Comparison of ENCODE assay signal across 21 cellular contexts in the genomic region with DNA sequence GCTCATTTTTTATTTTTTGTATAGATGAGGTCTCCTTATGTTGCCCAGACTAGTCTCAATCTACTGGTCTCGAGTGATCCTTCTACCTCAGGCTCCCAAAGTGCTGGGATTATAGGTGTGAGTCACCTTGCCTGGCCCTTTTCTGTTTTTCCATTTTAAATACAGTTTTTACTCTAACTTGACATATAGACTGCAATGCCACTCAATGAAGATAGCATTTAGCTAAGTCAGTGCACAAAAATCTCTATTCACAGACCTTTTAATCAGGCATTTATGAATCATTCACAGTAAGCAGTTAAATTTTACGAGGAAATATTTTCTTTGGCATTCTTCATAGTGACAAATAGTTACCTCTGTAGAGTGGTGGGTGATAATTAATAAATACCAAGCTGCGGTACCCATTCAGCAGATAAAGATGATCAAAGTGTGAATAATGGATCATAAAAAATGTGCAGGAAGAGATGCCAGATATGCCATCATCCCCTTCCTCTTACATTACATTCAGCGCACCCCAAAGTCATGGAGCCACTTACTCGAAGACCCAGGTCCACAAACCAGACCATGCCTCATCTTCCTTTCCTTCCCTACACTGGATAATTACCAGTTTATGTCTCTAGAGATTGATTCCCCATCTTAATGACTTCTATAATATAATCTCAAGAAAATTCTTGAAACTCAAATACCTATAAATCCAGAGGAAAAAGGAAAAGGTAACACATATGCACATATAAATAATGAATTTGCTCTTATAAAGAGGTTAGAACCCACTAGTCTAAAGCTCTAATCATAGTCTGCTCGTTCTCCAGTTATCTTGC. TPM values are rescaled to one million over a fixed set of nuclear protein-coding genes. Genes with fewer than 3 reads are reported as not detected.
DNase-seq lines count a peak whose midpoint lies in the region; ATAC-seq, FAIRE-seq and TF ChIP-seq lines count a peak whose summit lies in the region.
"Had no signal": no experiment of that assay in that cellular context is flagged by ENCODE, and none has a peak within 500 bp of the region (broad histone marks: within the 10 kb centered on the region; RNA-seq: fewer than 3 reads in every experiment).

No MANE protein-coding gene starts in this region.

- CTCF ChIA-PET in PC-3 (lab: Charles Lee): interaction anchor here (1.0 to 1.2 kb wide), 2 partner anchors 66 to 112 kb away, joined by 3 to 5 read pairs; no protein-coding TSS in a partner anchor

- H3K27me3 ChIP-seq in PC-3 (ENCODE audit: low read length) (no peaks in the 10 kb centered on the region), skeletal muscle satellite cell (ENCODE audit: control insufficient read depth, insufficient read depth, low read length) (no peaks in the 10 kb centered on the region), ovary (no peaks in the 10 kb centered on the region)

- peak; percentile 96 for ATAC-seq in PC-3
- peak; percentile 79 for ATAC-seq in esophagus mucosa
- ATAC-seq in GM19397 (IDR thresholded peaks at IDR 0.05; ENCODE audit: unreplicated experiment): no peak
- no peak for ATAC-seq in HG02588 (IDR thresholded peaks at IDR 0.05; ENCODE audit: unreplicated experiment)
- ATAC-seq: natural killer cell treated with Interleukin-12 subunit alpha and Interleukin-12 subunit beta and Interleukin-15 and Interleukin-18, amount 100 ng/mL, for 72 hours; psoas muscle; stimulated activated naive CD8-positive, alpha-beta T cell treated with anti-CD3 and anti-CD28 coated beads, Interleukin-15, Interleukin-2, amounts not matched to agents 100 U/mL and 50 U/mL, for 24 hours had no signal

- H3K36me3 ChIP-seq in PC-3 (ENCODE audit: low read depth, low read length) (0 out of 2 replicates have a peak, but pooled peaks cover 4% of the 10 kb centered on the region), skeletal muscle satellite cell (ENCODE audit: insufficient read depth, low read length) (peaks cover 10% of the 10 kb centered on the region), ovary (no peaks in the 10 kb centered on the region)

- no TSS peak for BruUV-seq in PC-3 (replicated peaks; lab: Mats Ljungman, UMichigan)

- TF ChIP-seq POLR2A in H54 (IDR thresholded peaks at IDR 0.05; ENCODE audit: low read depth, low read length): no peak
- TF ChIP-seq POLR2A in ovary (IDR thresholded peaks at IDR 0.05): no peak

- POLR2A ChIA-PET in PC-3 (lab: Charles Lee; ENCODE audit: unreplicated experiment): interaction anchor here (0.5 to 0.6 kb wide), 2 partner anchors 52 to 1070 kb away, joined by 3 to 7 read pairs; no protein-coding TSS in a partner anchor

- no peaks in the 10 kb centered on the region for H3F3A ChIP-seq in PC-3 (ENCODE audit: low read length, unreplicated experiment)

- no peak for TF ChIP-seq EP300 in ovary (IDR thresholded peaks at IDR 0.05)

- no peaks in the 10 kb centered on the region for H3K9me2 ChIP-seq in PC-3 (replicated peaks; ENCODE audit: low read length)

- H3K27ac ChIP-seq in PC-3 (ENCODE audit: low read length): peak overlapping the region; percentile 54
- no peak overlapping the region for H3K27ac ChIP-seq in ovary
- H3K27ac ChIP-seq: C4-2B, psoas muscle, VCaP had no signal

- TF ChIP-seq CTCF in PC-3 (conservative IDR thresholded peaks at IDR 0.05; ENCODE audit: low read depth, low read length) (no peak), ovary (IDR thresholded peaks at IDR 0.05) (no peak)

- H2AFZ ChIP-seq in PC-3 (ENCODE audit: low read length): no peak overlapping the region

- no peak overlapping the region for H3K4me3 ChIP-seq in PC-3 (ENCODE audit: low read length)
- H3K4me3 ChIP-seq in skeletal muscle satellite cell (ENCODE audit: low read length): no peak overlapping the region
- H3K4me3 ChIP-seq in ovary: no peak overlapping the region
- H3K4me3 ChIP-seq: lung, psoas muscle had no signal

- no peaks in the 10 kb centered on the region for H4K20me1 ChIP-seq in PC-3 (ENCODE audit: low read length)

- peaks cover 31% of the 10 kb centered on the region for H3K79me2 ChIP-seq in PC-3 (ENCODE audit: low read length)

- WGBS in ovary, 3 donors: 69 to 72% (median 71%) methylated on average over 6 of the region's 6 CpGs

- FAIRE-seq in H54 (lab: Jason Lieb, UNC): peak; percentile 36

- H3K9me3 ChIP-seq in PC-3 (ENCODE audit: low read length) (no peaks in the 10 kb centered on the region), skeletal muscle satellite cell (replicated peaks; ENCODE audit: low read length) (no peaks in the 10 kb centered on the region), ovary (no peaks in the 10 kb centered on the region)
- H3K9me3 ChIP-seq: psoas muscle had no signal

- peak; percentile 9 for DNase-seq in H54 (ENCODE audit: insufficient read length, low spot score)
- DNase-seq in PC-3: peak; percentile 70
- no peak for DNase-seq in NCI-H345 (lab: John Stamatoyannopoulos, UW)
- DNase-seq in ovary: no peak
- DNase-seq: activated CD4-positive, alpha-beta memory T cell treated with anti-CD3 and anti-CD28 coated beads, Interleukin-2, amount 10 ng/mL, durations not matched to agents 7 days and 5 days; DND-41; foreskin fibroblast; H7; NCI-H2029; NCI-H524; psoas muscle; stimulated activated naive CD8-positive, alpha-beta T cell treated with anti-CD3 and anti-CD28 coated beads, Interleukin-15, Interleukin-2, amounts not matched to agents 100 U/mL and 50 U/mL, for 24 hours; SW 1271 had no signal

- H3K4me2 ChIP-seq in PC-3 (ENCODE audit: low read length) (no peak overlapping the region), skeletal muscle satellite cell (ENCODE audit: low read length) (peak overlapping the region; percentile 35)

- no peak overlapping the region for H3K9ac ChIP-seq in PC-3 (ENCODE audit: low read length)
- no peak overlapping the region for H3K9ac ChIP-seq in skeletal muscle satellite cell (ENCODE audit: low read depth, low read length)

- H3K4me1 ChIP-seq in PC-3 (ENCODE audit: insufficient read depth, low read length): peaks cover 15% of the 10 kb centered on the region
- peaks cover 14% of the 10 kb centered on the region for H3K4me1 ChIP-seq in skeletal muscle satellite cell (ENCODE audit: control insufficient read depth, insufficient read depth, low read length)
- H3K4me1 ChIP-seq in ovary (ENCODE audit: insufficient read depth): peaks cover 3% of the 10 kb centered on the region

- intact Hi-C loops in PC-3 (cut with micrococcal nuclease): loop anchor here (1.0 to 2.0 kb wide), 2 partner anchors 43 to 114 kb away; no protein-coding TSS in a partner anchor
- intact Hi-C loops in ovary (cut with DNase I): no loop called here

RNA-seq across cellular contexts. Expression of gene UBE2H, which starts 56.0 kb away (rescaled TPM):
- total RNA-seq in PC-3 (2014; rRNA removed) (62.5 and 102 TPM in 2 replicates), esophagus mucosa (98.3 TPM), ovary (100 to 1,000 TPM in 1 of 7 donors, 10 to 100 TPM in 6; 57.7 to 101 (median 64.7) TPM)
- 33.0 and 34.2 TPM in 2 replicates for total RNA-seq in skeletal muscle satellite cell (2012; rRNA removed)
- polyA plus RNA-seq in ovary: 100 to 1,000 TPM in 1 of 2 donors, 10 to 100 TPM in 1; 38.1 to 149 TPM

Comparison
In these comparisons a context has a peak if more than half of its experiments do, and no peak if none do; other contexts are left out.
1. DNase-seq: peak in H54 (single experiment) and PC-3 (single experiment); none in NCI-H345 (single experiment) and ovary (0 of 5).
2. ATAC-seq: peak in PC-3 (single experiment) and esophagus mucosa (single experiment); none in GM19397 (single experiment) and HG02588 (single experiment).